Comparison of ENCODE assay signal across 23 cellular contexts in genomic region chr19:51861870-51862622, GRCh38.
"Had no signal": no experiment of that assay in that cellular context is flagged by ENCODE, and none has a peak within 500 bp of the region (broad histone marks: within the 10 kb centered on the region; RNA-seq: fewer than 3 reads in every experiment).

No MANE protein-coding gene starts in this region.

- H3K4me3 ChIP-seq: gastroesophageal sphincter, hepatocyte, right atrium auricular region, spleen, testis had no signal

- H3K4me2 ChIP-seq: hepatocyte had no signal

- H3K27me3 ChIP-seq: brain microvascular endothelial cell, gastroesophageal sphincter, hepatocyte, right atrium auricular region, spleen, testis had no signal

- DNase-seq: activated CD4-positive, alpha-beta memory T cell treated with anti-CD3 and anti-CD28 coated beads, Interleukin-2, amount 10 ng/mL, durations not matched to agents 7 days and 5 days; activated CD4-positive, alpha-beta T cell treated with anti-CD3 and anti-CD28 coated beads for 1 hour; activated CD4-positive, alpha-beta T cell treated with anti-CD3 and anti-CD28 coated beads, Interleukin-2, amount 10 ng/mL, durations not matched to agents 7 days and 5 days; activated naive CD4-positive, alpha-beta T cell treated with anti-CD3 and anti-CD28 coated beads for 36 hours; activated naive CD8-positive, alpha-beta T cell treated with anti-CD3 and anti-CD28 coated beads for 36 hours; activated T-cell treated with anti-CD3 and anti-CD28 coated beads, Interleukin-2, amount 50 U/mL, for 72 hours; brain microvascular endothelial cell; caudate nucleus; cortex of kidney; effector memory CD8-positive, alpha-beta T cell; immature natural killer cell; kidney; left colon; midbrain; natural killer cell; spleen; stimulated activated naive CD4-positive, alpha-beta T cell; T-helper 9 cell; testis; trophoblast cell had no signal

- H3K36me3 ChIP-seq: brain microvascular endothelial cell, right atrium auricular region had no signal

- H3K9me3 ChIP-seq: testis had no signal

- H2AFZ ChIP-seq: hepatocyte had no signal

- H3K27ac ChIP-seq: brain microvascular endothelial cell, gastroesophageal sphincter, hepatocyte, right atrium auricular region, spleen, testis had no signal

- ATAC-seq: activated T-cell treated with anti-CD3 and anti-CD28 coated beads, Interleukin-2, amount 50 U/mL, for 72 hours; effector memory CD8-positive, alpha-beta T cell; gastroesophageal sphincter; left colon; natural killer cell had no signal

- H3K79me2 ChIP-seq: hepatocyte had no signal

- H3K4me1 ChIP-seq: gastroesophageal sphincter, right atrium auricular region, spleen, testis had no signal
